ENCODE assay signal across 2 cellular contexts in genomic region chr16:12878973-12879372, GRCh38.
TF ChIP-seq lines count a peak whose summit lies in the region.

No MANE protein-coding gene starts in this region.

TF ChIP-seq in HepG2, 621 proteins besides CTCF, POLR2A, EP300 and RAD21:
- TF ChIP-seq PCBP2 (optimal IDR thresholded peaks at IDR 0.05; ENCODE audit: low read depth, low read length, poor library complexity, severe bottlenecking) = peak; percentile 58
- TF ChIP-seq HNRNPK (IDR thresholded peaks at IDR 0.05; ENCODE audit: low read depth, low read length, poor library complexity, severe bottlenecking) = peak; percentile 45
- TF ChIP-seq KDM4B (CRISPR knock-in tag; IDR thresholded peaks at IDR 0.05) = no peak
- no peak for TF ChIP-seq ZNF414 (CRISPR knock-in tag; IDR thresholded peaks at IDR 0.05)
TF ChIP-seq in HepG2: peak in this region for 2.

TF ChIP-seq in K562, 482 proteins besides CTCF, POLR2A, EP300 and RAD21:
- no peak for TF ChIP-seq SIN3A (IDR thresholded peaks at IDR 0.05; ENCODE audit: borderline replicate concordance in 2 of 2, control insufficient read depth in 1 of 2, low read depth in 2 of 2, low read length in 2 of 2)
- TF ChIP-seq, protein P1, sequence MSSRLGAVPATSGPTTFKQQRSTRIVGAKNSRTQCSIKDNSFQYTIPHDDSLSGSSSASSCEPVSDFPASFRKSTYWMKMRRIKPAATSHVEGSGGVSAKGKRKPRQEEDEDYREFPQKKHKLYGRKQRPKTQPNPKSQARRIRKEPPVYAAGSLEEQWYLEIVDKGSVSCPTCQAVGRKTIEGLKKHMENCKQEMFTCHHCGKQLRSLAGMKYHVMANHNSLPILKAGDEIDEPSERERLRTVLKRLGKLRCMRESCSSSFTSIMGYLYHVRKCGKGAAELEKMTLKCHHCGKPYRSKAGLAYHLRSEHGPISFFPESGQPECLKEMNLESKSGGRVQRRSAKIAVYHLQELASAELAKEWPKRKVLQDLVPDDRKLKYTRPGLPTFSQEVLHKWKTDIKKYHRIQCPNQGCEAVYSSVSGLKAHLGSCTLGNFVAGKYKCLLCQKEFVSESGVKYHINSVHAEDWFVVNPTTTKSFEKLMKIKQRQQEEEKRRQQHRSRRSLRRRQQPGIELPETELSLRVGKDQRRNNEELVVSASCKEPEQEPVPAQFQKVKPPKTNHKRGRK (tag; IDR thresholded peaks at IDR 0.05) = peak; percentile 65; the same call in 1 of the 2 replicates
